In genomic region chr17:40122944-40123810, GRCh38 we compare ENCODE assay signal across 8 cellular contexts. TPM values are rescaled to one million over a fixed set of nuclear protein-coding genes. Genes with fewer than 3 reads are reported as not detected.
DNase-seq lines count a peak whose midpoint lies in the region; ATAC-seq and TF ChIP-seq lines count a peak whose summit lies in the region.

No MANE protein-coding gene starts in this region.

- H3K9me3 Mint-ChIP-seq in activated CD8-positive, alpha-beta T cell treated with anti-CD3 and anti-CD28 coated beads, Interleukin-2, amount 10 ng/mL, durations not matched to agents 7 days and 5 days (ENCODE audit: insufficient read depth): no peaks in the 10 kb centered on the region

- H3K36me3 ChIP-seq in muscle layer of duodenum (ENCODE audit: control insufficient read depth in 1 of 2, insufficient read depth in 2 of 2, low read length in 2 of 2) (peaks cover 7 to 18% of the 10 kb centered on the region in 2 donors), tibial artery (peaks cover 20 to 22% (median 21%) of the 10 kb centered on the region in 3 donors)

- H3K27ac Mint-ChIP-seq in activated CD8-positive, alpha-beta T cell treated with anti-CD3 and anti-CD28 coated beads, Interleukin-2, amount 10 ng/mL, durations not matched to agents 7 days and 5 days: peak overlapping the region; percentile 75

- H3K27me3 ChIP-seq in muscle layer of duodenum (ENCODE audit: low read depth, low read length) (no peaks in the 10 kb centered on the region), tibial artery (no peaks in the 10 kb centered on the region)

- H3K9me3 ChIP-seq in muscle layer of duodenum (ENCODE audit: control insufficient read depth in 1 of 2, low read length in 2 of 2) (no peaks in the 10 kb centered on the region), tibial artery (no peaks in the 10 kb centered on the region)

- H3K27ac ChIP-seq in muscle layer of duodenum (ENCODE audit: low read length) (peak overlapping the region; percentile 89), tibial artery (peak overlapping the region; percentile 97 to 98)

- peak overlapping the region; percentile 84 for H3K4me3 Mint-ChIP-seq in activated CD8-positive, alpha-beta T cell treated with anti-CD3 and anti-CD28 coated beads, Interleukin-2, amount 10 ng/mL, durations not matched to agents 7 days and 5 days

- POLR2A ChIA-PET in activated CD8-positive, alpha-beta T cell treated with anti-CD3 and anti-CD28 coated beads, Interleukin-2, amount 10 ng/mL, durations not matched to agents 7 days and 5 days (lab: Charles Lee): interaction anchor here (0.6 to 5.5 kb wide), 14 partner anchors 8 to 1395 kb away, joined by 3 to 63 read pairs (median 4); partner anchors contain the start of genes CASC3 and MED24

- peaks cover 33% of the 10 kb centered on the region for H3K36me3 Mint-ChIP-seq in activated CD8-positive, alpha-beta T cell treated with anti-CD3 and anti-CD28 coated beads, Interleukin-2, amount 10 ng/mL, durations not matched to agents 7 days and 5 days (ENCODE audit: low read depth)

- H3K4me3 ChIP-seq in epithelial cell of esophagus (ENCODE audit: low read length) (peak overlapping the region; percentile 97), muscle layer of duodenum (ENCODE audit: low read depth in 1 of 2, low read length in 2 of 2) (peak overlapping the region; percentile 98 to 100), tibial artery (peak overlapping the region; percentile 97 to 99)

- peaks cover 7 to 28% of the 10 kb centered on the region in 2 donors for H3K4me1 ChIP-seq in muscle layer of duodenum (ENCODE audit: control insufficient read depth in 1 of 2, insufficient read depth in 2 of 2, low read length in 2 of 2)
- H3K4me1 ChIP-seq in tibial artery: peaks cover 0 to 35% (median 26%) of the 10 kb centered on the region in 4 donors

- H3K4me1 Mint-ChIP-seq in activated CD8-positive, alpha-beta T cell treated with anti-CD3 and anti-CD28 coated beads, Interleukin-2, amount 10 ng/mL, durations not matched to agents 7 days and 5 days (ENCODE audit: low read depth): peaks cover 31% of the 10 kb centered on the region

- H3K27me3 Mint-ChIP-seq in activated CD8-positive, alpha-beta T cell treated with anti-CD3 and anti-CD28 coated beads, Interleukin-2, amount 10 ng/mL, durations not matched to agents 7 days and 5 days (ENCODE audit: low read depth): no peaks in the 10 kb centered on the region

- CTCF ChIA-PET in activated CD8-positive, alpha-beta T cell treated with anti-CD3 and anti-CD28 coated beads, Interleukin-2, amount 10 ng/mL, durations not matched to agents 7 days and 5 days (lab: Charles Lee): interaction anchor here (0.7 to 7.9 kb wide), 14 partner anchors 9 to 143 kb away, joined by 3 to 124 read pairs (median 6); partner anchors contain the start of genes PSMD3 and WIPF2

- TF ChIP-seq CTCF in epithelial cell of esophagus (IDR thresholded peaks at IDR 0.05; ENCODE audit: insufficient read depth, low read depth, low read length, missing control alignments): no peak
- TF ChIP-seq CTCF in tibial artery (IDR thresholded peaks at IDR 0.05): peak in 1 of 2 experiments; percentile 14

- DNase-seq in GM03348 (ENCODE audit: low spot score) (peak; percentile 78), NCI-H524 (lab: John Stamatoyannopoulos, UW) (peak; percentile 61 to 80), epithelial cell of esophagus (ENCODE audit: low read depth) (peak; percentile 44), tibial artery (no peak), cortex of kidney (lab: John Stamatoyannopoulos, UW) (no peak)
- DNase-seq in activated CD8-positive, alpha-beta T cell treated with anti-CD3 and anti-CD28 coated beads, Interleukin-2, amount 10 ng/mL, durations not matched to agents 7 days and 5 days: peak; percentile 68

- ATAC-seq in HG02642 (IDR thresholded peaks at IDR 0.05; ENCODE audit: poor library complexity, unreplicated experiment): peak; percentile 25
- peak; percentile 18 for ATAC-seq in activated CD8-positive, alpha-beta T cell treated with anti-CD3 and anti-CD28 coated beads, Interleukin-2, amount 10 ng/mL, durations not matched to agents 7 days and 5 days

- intact Hi-C loops in tibial artery (cut with DNase I; ENCODE audit: low total_unique reads): no loop called here

RNA-seq across cellular contexts. Expression of gene MSL1, which starts 1.4 kb away (rescaled TPM):
- 10 to 100 TPM; 80.5 to 83.2 TPM for total RNA-seq in activated CD8-positive, alpha-beta T cell treated with anti-CD3 and anti-CD28 coated beads, Interleukin-2, amount 10 ng/mL, durations not matched to agents 7 days and 5 days

RNA-seq across cellular contexts. Expression of gene CASC3, which starts 17.2 kb away (rescaled TPM):
- 10 to 100 TPM; 66.2 to 67.7 TPM for total RNA-seq in activated CD8-positive, alpha-beta T cell treated with anti-CD3 and anti-CD28 coated beads, Interleukin-2, amount 10 ng/mL, durations not matched to agents 7 days and 5 days

RNA-seq across cellular contexts. Expression of gene NR1D1, which starts 22.8 kb away (rescaled TPM):
- total RNA-seq in activated CD8-positive, alpha-beta T cell treated with anti-CD3 and anti-CD28 coated beads, Interleukin-2, amount 10 ng/mL, durations not matched to agents 7 days and 5 days: 1 to 10 TPM; 4.1 to 4.9 TPM

RNA-seq across cellular contexts. Expression of gene RAPGEFL1, which starts 54.1 kb away (rescaled TPM):
- total RNA-seq in activated CD8-positive, alpha-beta T cell treated with anti-CD3 and anti-CD28 coated beads, Interleukin-2, amount 10 ng/mL, durations not matched to agents 7 days and 5 days: 1 to 10 TPM; 4.8 to 5.3 TPM

Comparison
In these comparisons a context has a peak if more than half of its experiments do, and no peak if none do; other contexts are left out.
1. DNase-seq: peak in GM03348 (single experiment), NCI-H524 (2 of 2), activated CD8-positive, alpha-beta T cell treated with anti-CD3 and anti-CD28 coated beads, Interleukin-2, amount 10 ng/mL, durations not matched to agents 7 days and 5 days (single experiment) and epithelial cell of esophagus (single experiment); none in tibial artery (0 of 2) and cortex of kidney (single experiment).
2. Peak in every context shown above with its lines, with median percentiles within 50 percentile points of each other: H3K4me3 ChIP-seq.